19 cellular contexts compared by ENCODE assay signal in genomic region chr22:29801153-29801552, GRCh38. TPM values are rescaled to one million over a fixed set of nuclear protein-coding genes. Genes with fewer than 3 reads are reported as not detected.
DNase-seq lines count a peak whose midpoint lies in the region; ATAC-seq and TF ChIP-seq lines count a peak whose summit lies in the region.
"Had no signal": no experiment of that assay in that cellular context is flagged by ENCODE, and none has a peak within 500 bp of the region (broad histone marks: within the 10 kb centered on the region; RNA-seq: fewer than 3 reads in every experiment).

No MANE protein-coding gene starts in this region.

- H3K4me3 Mint-ChIP-seq in nephron = no peak overlapping the region
- H3K4me3 Mint-ChIP-seq: activated CD4-positive, alpha-beta T cell treated with anti-CD3 and anti-CD28 coated beads, Interleukin-2, amount 10 ng/mL, durations not matched to agents 24 days and 14 days; activated naive CD4-positive, alpha-beta T cell treated with anti-CD3 and anti-CD28 coated beads for 36 hours; CD14-positive monocyte had no signal

- 57 to 79% methylated on average over 5 of the region's 5 CpGs for WGBS in body of pancreas, 2 donors

- DNase-seq in cardiac muscle cell (ENCODE audit: low read depth in 1 of 2, low spot score in 1 of 2) (peak; percentile 51 to 56), Right ventricle myocardium inferior (ENCODE audit: missing footprints) (no peak), body of pancreas (no peak), upper lobe of right lung (no peak), NCI-H2107 (lab: John Stamatoyannopoulos, UW) (no peak), coronary artery (ENCODE audit: low spot score) (no peak), foreskin fibroblast (no peak)
- DNase-seq: activated CD4-positive, alpha-beta T cell treated with anti-CD3 and anti-CD28 coated beads, Interleukin-2, amount 10 ng/mL, durations not matched to agents 24 days and 14 days; activated naive CD4-positive, alpha-beta T cell treated with anti-CD3 and anti-CD28 coated beads for 36 hours; brain microvascular endothelial cell; islet precursor cell; NCI-H2029; pancreas; spleen; T-helper 9 cell had no signal

- ATAC-seq in Right ventricle myocardium inferior (no peak), body of pancreas (no peak), upper lobe of right lung (peak; percentile 48)
- ATAC-seq: A549, pancreas had no signal

- H3K27me3 Mint-ChIP-seq in nephron (ENCODE audit: low read depth) = no peaks in the 10 kb centered on the region
- H3K27me3 Mint-ChIP-seq: activated CD4-positive, alpha-beta T cell treated with anti-CD3 and anti-CD28 coated beads, Interleukin-2, amount 10 ng/mL, durations not matched to agents 24 days and 14 days had no signal

- H3K9me3 ChIP-seq in cardiac muscle cell (ENCODE audit: low read depth) (no peaks in the 10 kb centered on the region), body of pancreas (no peaks in the 10 kb centered on the region), upper lobe of right lung (no peaks in the 10 kb centered on the region)
- H3K9me3 ChIP-seq: A549, pancreas, spleen had no signal

- intact Hi-C loops in Right ventricle myocardium inferior (cut with DNase I) (no loop called here), body of pancreas (cut with DNase I) (no loop called here), upper lobe of right lung (cut with DNase I) (no loop called here)

- H3K27ac ChIP-seq in cardiac muscle cell (peak overlapping the region; percentile 70), body of pancreas (peak overlapping the region; percentile 7 to 85 (median 40)), upper lobe of right lung (peak overlapping the region; percentile 70), coronary artery (peak overlapping the region in 1 of 2 donors; percentile 22)
- H3K27ac ChIP-seq: brain microvascular endothelial cell, HL-60 had no signal

- peaks cover 9% of the 10 kb centered on the region for H3K4me1 Mint-ChIP-seq in nephron

- H3K4me1 ChIP-seq in cardiac muscle cell (ENCODE audit: low read depth) = peaks cover 16% of the 10 kb centered on the region
- peaks cover 37% of the 10 kb centered on the region for H3K4me1 ChIP-seq in body of pancreas
- H3K4me1 ChIP-seq in upper lobe of right lung = peaks cover 37% of the 10 kb centered on the region

- H3K36me3 ChIP-seq in cardiac muscle cell (peaks cover 23% of the 10 kb centered on the region), body of pancreas (replicated peaks in 1 of 2; ENCODE audit: insufficient read depth in 1 of 2, low read depth in 2 of 2) (peaks cover 7 to 20% of the 10 kb centered on the region in 2 donors), upper lobe of right lung (peaks cover 73% of the 10 kb centered on the region)

- peaks cover 66% of the 10 kb centered on the region for H3K36me3 Mint-ChIP-seq in nephron (ENCODE audit: low read depth)

- H3K9me3 Mint-ChIP-seq in nephron = no peaks in the 10 kb centered on the region
- H3K9me3 Mint-ChIP-seq: activated CD4-positive, alpha-beta T cell treated with anti-CD3 and anti-CD28 coated beads, Interleukin-2, amount 10 ng/mL, durations not matched to agents 24 days and 14 days; activated naive CD4-positive, alpha-beta T cell treated with anti-CD3 and anti-CD28 coated beads for 36 hours had no signal

- TF ChIP-seq CTCF in cardiac muscle cell (IDR thresholded peaks at IDR 0.05; ENCODE audit: low read depth, low read length) (no peak), body of pancreas (IDR thresholded peaks at IDR 0.05) (no peak), nephron (IDR thresholded peaks at IDR 0.05; ENCODE audit: unreplicated experiment in 3 of 3) (no peak), upper lobe of right lung (IDR thresholded peaks at IDR 0.05) (no peak), coronary artery (IDR thresholded peaks at IDR 0.05) (no peak), foreskin fibroblast (IDR thresholded peaks at IDR 0.05; ENCODE audit: low read depth, low read length) (no peak)

- no peak for TF ChIP-seq POLR2A in body of pancreas (IDR thresholded peaks at IDR 0.05)

- H3K4me3 ChIP-seq in cardiac muscle cell (no peak overlapping the region), body of pancreas (no peak overlapping the region), upper lobe of right lung (no peak overlapping the region), coronary artery (no peak overlapping the region), foreskin fibroblast (ENCODE audit: low read depth in 1 of 2, low read length in 2 of 2) (no peak overlapping the region)
- H3K4me3 ChIP-seq: A549, pancreas, spleen had no signal

- H3K27ac Mint-ChIP-seq in nephron = peak overlapping the region in 2 of 3 experiments; percentile 29 to 68
- H3K27ac Mint-ChIP-seq: activated CD4-positive, alpha-beta T cell treated with anti-CD3 and anti-CD28 coated beads, Interleukin-2, amount 10 ng/mL, durations not matched to agents 24 days and 14 days; activated naive CD4-positive, alpha-beta T cell treated with anti-CD3 and anti-CD28 coated beads for 36 hours had no signal

- H3K27me3 ChIP-seq in cardiac muscle cell = no peaks in the 10 kb centered on the region
- H3K27me3 ChIP-seq in body of pancreas = no peaks in the 10 kb centered on the region
- H3K27me3 ChIP-seq in upper lobe of right lung = no peaks in the 10 kb centered on the region
- H3K27me3 ChIP-seq: brain microvascular endothelial cell, pancreas, spleen had no signal

RNA-seq across cellular contexts. Expression of gene UQCR10, which starts 34.0 kb away (rescaled TPM):
- total RNA-seq in cardiac muscle cell (107 and 262 TPM in 2 replicates), Right ventricle myocardium inferior (381 TPM), body of pancreas (10 to 100 TPM; 21.0 to 27.4 TPM), upper lobe of right lung (86.3 TPM)
- 499 and 613 TPM in 2 replicates for polyA plus RNA-seq in cardiac muscle cell

RNA-seq across cellular contexts. Expression of gene ZMAT5, which starts 34.3 kb away (rescaled TPM):
- 40.5 and 42.3 TPM in 2 replicates for total RNA-seq in cardiac muscle cell
- 65.7 and 76.1 TPM in 2 replicates for polyA plus RNA-seq in cardiac muscle cell
- 21.7 TPM for total RNA-seq in Right ventricle myocardium inferior
- 1 to 10 TPM; 9.1 to 9.9 TPM for total RNA-seq in body of pancreas
- 16.8 TPM for total RNA-seq in upper lobe of right lung

RNA-seq across cellular contexts. Expression of gene ASCC2, which starts 36.9 kb away (rescaled TPM):
- total RNA-seq in cardiac muscle cell (23.0 and 26.0 TPM in 2 replicates), Right ventricle myocardium inferior (33.8 TPM), body of pancreas (10 to 100 TPM; 34.3 to 42.0 TPM), upper lobe of right lung (54.6 TPM)
- 42.8 and 49.7 TPM in 2 replicates for polyA plus RNA-seq in cardiac muscle cell

Comparison
In these comparisons a context has a peak if more than half of its experiments do, and no peak if none do; other contexts are left out.
1. DNase-seq: peak in cardiac muscle cell (2 of 2); none in Right ventricle myocardium inferior (single experiment), body of pancreas (0 of 4), upper lobe of right lung (single experiment), NCI-H2107 (single experiment), coronary artery (single experiment) and foreskin fibroblast (0 of 2).